19 cellular contexts compared by ENCODE assay signal in genomic region chr7:39971924-39972323, GRCh38. TPM values are rescaled to one million over a fixed set of nuclear protein-coding genes. Genes with fewer than 3 reads are reported as not detected.
DNase-seq lines count a peak whose midpoint lies in the region; ATAC-seq, FAIRE-seq and TF ChIP-seq lines count a peak whose summit lies in the region.
"Had no signal": no experiment of that assay in that cellular context is flagged by ENCODE, and none has a peak within 500 bp of the region (broad histone marks: within the 10 kb centered on the region; RNA-seq: fewer than 3 reads in every experiment).

No MANE protein-coding gene starts in this region.

- peaks cover 0 to 58% (median 36%) of the 10 kb centered on the region in 11 experiments; a peak in 18 of 22 replicates for H3K9me3 ChIP-seq in BLaER1 treated with 17β-estradiol and CSF1 and Interleukin-3, amounts not matched to agents 10 nM and 100 nM (replicated peaks in 1 of 11)
- no peaks in the 10 kb centered on the region for H3K9me3 ChIP-seq in OCI-LY1 (ENCODE audit: low read length)

- peaks cover 0 to 45% (median 27%) of the 10 kb centered on the region in 11 experiments; a peak in 19 of 22 replicates for H3K36me3 ChIP-seq in BLaER1 treated with 17β-estradiol and CSF1 and Interleukin-3, amounts not matched to agents 10 nM and 100 nM
- peaks cover 6% of the 10 kb centered on the region; the same call in 1 of the 2 replicates for H3K36me3 ChIP-seq in OCI-LY1 (ENCODE audit: insufficient read depth, low read length)
- H3K36me3 ChIP-seq: cardiac muscle cell had no signal

- peaks cover 40 to 100% (median 78%) of the 10 kb centered on the region in 11 experiments; a peak in 20 of 22 replicates for H4K20me1 ChIP-seq in BLaER1 treated with 17β-estradiol and CSF1 and Interleukin-3, amounts not matched to agents 10 nM and 100 nM
- no peaks in the 10 kb centered on the region for H4K20me1 ChIP-seq in OCI-LY1 (ENCODE audit: insufficient read depth, low read length)

- no peaks in the 10 kb centered on the region for H3K9me2 ChIP-seq in OCI-LY1 (ENCODE audit: low read depth, low read length)

- peak overlapping the region in 5 of 11 experiments; percentile 2 to 35 (median 22); a peak in 4 of 22 replicates for H3K27ac ChIP-seq in BLaER1 treated with 17β-estradiol and CSF1 and Interleukin-3, amounts not matched to agents 10 nM and 100 nM
- H3K27ac ChIP-seq in OCI-LY1 (ENCODE audit: low read depth, low read length, poor library complexity, severe bottlenecking): peak overlapping the region; percentile 76
- H3K27ac ChIP-seq: cardiac muscle cell, foreskin keratinocyte, HL-60 had no signal

- TF ChIP-seq CTCF in OCI-LY1 (IDR thresholded peaks at IDR 0.05; ENCODE audit: low read length): no peak

- TF ChIP-seq POLR2A in GM12892 (IDR thresholded peaks at IDR 0.05; ENCODE audit: low read depth, low read length): no peak

- no peak overlapping the region for H2AFZ ChIP-seq in OCI-LY1 (ENCODE audit: low read length)

- no peaks in the 10 kb centered on the region for H3K27me3 ChIP-seq in BLaER1 treated with 17β-estradiol and CSF1 and Interleukin-3, amounts not matched to agents 10 nM and 100 nM
- H3K27me3 ChIP-seq in OCI-LY1 (ENCODE audit: insufficient read depth, low read length): no peaks in the 10 kb centered on the region
- H3K27me3 ChIP-seq: cardiac muscle cell, foreskin keratinocyte had no signal

- DNase-seq in T-helper 1 cell (no peak), AML-193 (lab: John Stamatoyannopoulos, UW) (no peak), GM12892 (ENCODE audit: insufficient read length) (no peak)
- DNase-seq: activated CD8-positive, alpha-beta memory T cell treated with anti-CD3 and anti-CD28 coated beads, Interleukin-2, amount 50 U/mL, for 48 hours; effector memory CD8-positive, alpha-beta T cell; foreskin keratinocyte; Kasumi-1; NCI-H1694; NCI-H510A; substantia nigra had no signal

- no peak for FAIRE-seq in GM12892 (lab: Jason Lieb, UNC)

- H3K4me2 ChIP-seq in BLaER1 treated with 17β-estradiol and CSF1 and Interleukin-3, amounts not matched to agents 10 nM and 100 nM: peak overlapping the region; percentile 22 to 73 (median 46)
- H3K4me2 ChIP-seq in OCI-LY1 (ENCODE audit: low read length): peak overlapping the region; percentile 30; the same call in 1 of the 2 replicates
- H3K4me2 ChIP-seq: smooth muscle cell had no signal

- 0 out of 20 replicates have a peak overlapping the region, but pooled peaks of 1 of the 10 experiments have one; percentile 14 for H3K4me3 ChIP-seq in BLaER1 treated with 17β-estradiol and CSF1 and Interleukin-3, amounts not matched to agents 10 nM and 100 nM
- H3K4me3 ChIP-seq in OCI-LY1 (ENCODE audit: low read depth, low read length, poor library complexity, severe bottlenecking): no peak overlapping the region
- H3K4me3 ChIP-seq: cardiac muscle cell, smooth muscle cell had no signal

- peak; percentile 61 for ATAC-seq in GM19351 (IDR thresholded peaks at IDR 0.05; ENCODE audit: unreplicated experiment)
- peak; percentile 59 for ATAC-seq in HG02678 (IDR thresholded peaks at IDR 0.05; ENCODE audit: unreplicated experiment)
- ATAC-seq in activated CD4-positive, CD25-positive, alpha-beta regulatory T cell treated with anti-CD3 and anti-CD28 coated beads, Interleukin-2, amount 50 U/mL, for 24 hours: no peak
- ATAC-seq: effector memory CD8-positive, alpha-beta T cell; foreskin keratinocyte; Panc1 had no signal

- peaks cover 99% of the 10 kb centered on the region for H3K79me2 ChIP-seq in OCI-LY1 (ENCODE audit: insufficient read depth, low read length)

- H3K4me1 ChIP-seq in BLaER1 treated with 17β-estradiol and CSF1 and Interleukin-3, amounts not matched to agents 10 nM and 100 nM: peaks cover 23 to 87% (median 42%) of the 10 kb centered on the region in 10 experiments
- H3K4me1 ChIP-seq in OCI-LY1 (ENCODE audit: insufficient read depth, low read length, severe bottlenecking): peaks cover 88% of the 10 kb centered on the region

- no peaks in the 10 kb centered on the region for H3F3A ChIP-seq in OCI-LY1 (ENCODE audit: insufficient read depth, low read length)

- peak overlapping the region in 2 of 11 experiments; percentile 21; a peak in 2 of 22 replicates for H3K9ac ChIP-seq in BLaER1 treated with 17β-estradiol and CSF1 and Interleukin-3, amounts not matched to agents 10 nM and 100 nM
- H3K9ac ChIP-seq in OCI-LY1 (ENCODE audit: low read length): no peak overlapping the region

RNA-seq across cellular contexts. Expression of gene CDK13, which starts 21.9 kb away (rescaled TPM):
- 26.2 TPM for polyA plus RNA-seq in GM12892 (2012; ENCODE audit: missing spikeins)

Comparison
In these comparisons a context has a peak if more than half of its experiments do, and no peak if none do; other contexts are left out.
1. ATAC-seq: peak in GM19351 (single experiment) and HG02678 (single experiment); none in activated CD4-positive, CD25-positive, alpha-beta regulatory T cell treated with anti-CD3 and anti-CD28 coated beads, Interleukin-2, amount 50 U/mL, for 24 hours (0 of 2).